10 cellular contexts compared by ENCODE assay signal in genomic region chr2:167140767-167141166, GRCh38.
A peak's percentile ranks its signal among the peaks of the same experiment; 100 is the strongest.
DNase-seq lines count a peak whose midpoint lies in the region; ATAC-seq and TF ChIP-seq lines count a peak whose summit lies in the region.
"Had no signal": no experiment of that assay in that cellular context is flagged by ENCODE, and none has a peak within 500 bp of the region (broad histone marks: within the 10 kb centered on the region; RNA-seq: fewer than 3 reads in every experiment).

No MANE protein-coding gene starts in this region.

- intact Hi-C loops in left ventricle myocardium inferior (cut with micrococcal nuclease): no loop called here

- TF ChIP-seq CTCF in left ventricle myocardium inferior (IDR thresholded peaks at IDR 0.05; ENCODE audit: borderline replicate concordance): no peak

- no peaks in the 10 kb centered on the region for H3K36me3 ChIP-seq in left ventricle myocardium inferior

- peak; percentile 4 for DNase-seq in DMS79 (lab: John Stamatoyannopoulos, UW)
- no peak for DNase-seq in DMS79 treated with DMSO at 0.1 percent for 48 hours (lab: John Stamatoyannopoulos, UW)
- DNase-seq in amniotic epithelial cell (ENCODE audit: low read depth): peak; percentile 96
- no peak for DNase-seq in left ventricle myocardium inferior
- peak; percentile 91 for DNase-seq in stromal cell of bone marrow (ENCODE audit: low read depth)
- DNase-seq in Ammon's horn (ENCODE audit: low spot score): no peak
- DNase-seq: activated T-cell treated with anti-CD3 and anti-CD28 coated beads, Interleukin-2, amount 50 U/mL, for 72 hours; natural killer cell had no signal

- H3K4me1 ChIP-seq in left ventricle myocardium inferior: peaks cover 27% of the 10 kb centered on the region

- ATAC-seq in HG03039 (IDR thresholded peaks at IDR 0.05; ENCODE audit: unreplicated experiment) (no peak), GM18498 (IDR thresholded peaks at IDR 0.05; ENCODE audit: unreplicated experiment) (no peak)
- ATAC-seq: activated T-cell treated with anti-CD3 and anti-CD28 coated beads, Interleukin-2, amount 50 U/mL, for 72 hours; natural killer cell had no signal

- no peaks in the 10 kb centered on the region for H3K27me3 ChIP-seq in left ventricle myocardium inferior (ENCODE audit: low read depth)

- peak overlapping the region; percentile 64 for H3K27ac ChIP-seq in left ventricle myocardium inferior (replicated peaks)

- H3K9me3 ChIP-seq in left ventricle myocardium inferior (replicated peaks): no peaks in the 10 kb centered on the region

- H3K4me3 ChIP-seq in left ventricle myocardium inferior: no peak overlapping the region

Comparison
In these comparisons a context has a peak if more than half of its experiments do, and no peak if none do; other contexts are left out.
1. DNase-seq: peak in DMS79 (single experiment), amniotic epithelial cell (single experiment) and stromal cell of bone marrow (single experiment); none in DMS79 treated with DMSO at 0.1 percent for 48 hours (single experiment), left ventricle myocardium inferior (single experiment) and Ammon's horn (single experiment).